In the genomic region with DNA sequence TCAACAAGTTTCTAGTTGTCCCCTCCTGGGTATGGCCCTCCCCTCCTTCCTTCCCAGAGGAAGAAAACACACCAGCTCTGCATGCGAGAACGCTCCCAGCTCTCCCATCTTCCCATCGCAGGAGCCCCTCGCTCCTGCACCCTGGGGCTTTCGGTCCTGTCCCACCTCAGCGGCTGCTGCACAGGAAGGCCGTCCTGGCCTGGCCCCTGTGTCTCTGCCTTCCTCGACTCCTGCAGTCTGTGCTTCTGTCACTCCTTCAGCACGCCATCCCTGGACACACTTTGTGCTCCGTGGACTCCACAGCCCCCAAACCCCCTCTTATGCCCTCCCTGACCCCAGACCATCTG, we compare ENCODE assay signal across 14 cellular contexts. TPM values are rescaled to one million over a fixed set of nuclear protein-coding genes. Genes with fewer than 3 reads are reported as not detected.
"Had no signal": no experiment of that assay in that cellular context is flagged by ENCODE, and none has a peak within 500 bp of the region (broad histone marks: within the 10 kb centered on the region; RNA-seq: fewer than 3 reads in every experiment).

No MANE protein-coding gene starts in this region.

- H3K4me3 Mint-ChIP-seq: activated B cell treated with CpG ODN at 0.5 μM for 24 hours; activated naive CD8-positive, alpha-beta T cell; naive B cell had no signal

- DNase-seq: activated B cell treated with CpG ODN at 0.5 μM for 24 hours; activated CD8-positive, alpha-beta memory T cell treated with anti-CD3 and anti-CD28 coated beads for 24 hours; left cardiac atrium; naive B cell; occipital lobe; stimulated activated CD4-positive, alpha-beta T cell treated with anti-CD3 and anti-CD28 coated beads, Interleukin-4, amount 100 ng/mL, for 1 hour; uterus had no signal

- H3K36me3 ChIP-seq: uterus had no signal

- H3K27ac ChIP-seq: psoas muscle, uterus had no signal

- H3K36me3 Mint-ChIP-seq: activated naive CD8-positive, alpha-beta T cell; brain; naive B cell had no signal

- H3K27me3 Mint-ChIP-seq: activated B cell treated with CpG ODN at 0.5 μM for 24 hours; activated CD4-positive, alpha-beta T cell treated with anti-CD3 and anti-CD28 coated beads, Interleukin-2, amount 10 ng/mL, durations not matched to agents 24 days and 14 days; activated naive CD8-positive, alpha-beta T cell had no signal

- ATAC-seq: psoas muscle had no signal

- H3K27ac Mint-ChIP-seq: activated B cell treated with CpG ODN at 0.5 μM for 24 hours; activated CD4-positive, alpha-beta T cell treated with anti-CD3 and anti-CD28 coated beads, Interleukin-2, amount 10 ng/mL, durations not matched to agents 24 days and 14 days; activated naive CD8-positive, alpha-beta T cell; naive B cell had no signal

- H3K4me3 ChIP-seq: psoas muscle, uterus had no signal

- H3K4me1 Mint-ChIP-seq: activated B cell treated with CpG ODN at 0.5 μM for 24 hours; activated CD4-positive, alpha-beta T cell treated with anti-CD3 and anti-CD28 coated beads, Interleukin-2, amount 10 ng/mL, durations not matched to agents 24 days and 14 days; brain; naive B cell had no signal

- H3K9me3 ChIP-seq: psoas muscle, uterus had no signal

- H3K9me3 Mint-ChIP-seq: activated B cell treated with CpG ODN at 0.5 μM for 24 hours; activated CD4-positive, alpha-beta T cell treated with anti-CD3 and anti-CD28 coated beads, Interleukin-2, amount 10 ng/mL, durations not matched to agents 24 days and 14 days had no signal

- H3K4me1 ChIP-seq: psoas muscle, uterus had no signal

- H3K27me3 ChIP-seq: uterus had no signal

RNA-seq across cellular contexts. Expression of gene KRTAP10-1, which starts 23.2 kb away (rescaled TPM):
- total RNA-seq: activated B cell treated with CpG ODN at 0.5 μM for 24 hours; activated CD4-positive, alpha-beta T cell treated with anti-CD3 and anti-CD28 coated beads, Interleukin-2, amount 10 ng/mL, durations not matched to agents 24 days and 14 days; dermis blood vessel endothelial cell; fibroblast of villous mesenchyme; left cardiac atrium; lung microvascular endothelial cell; occipital lobe; psoas muscle; uterus had no signal

RNA-seq across cellular contexts. Expression of gene KRTAP10-2, which starts 34.5 kb away (rescaled TPM):
- total RNA-seq: activated B cell treated with CpG ODN at 0.5 μM for 24 hours; activated CD4-positive, alpha-beta T cell treated with anti-CD3 and anti-CD28 coated beads, Interleukin-2, amount 10 ng/mL, durations not matched to agents 24 days and 14 days; dermis blood vessel endothelial cell; fibroblast of villous mesenchyme; left cardiac atrium; lung microvascular endothelial cell; occipital lobe; psoas muscle; uterus had no signal

RNA-seq across cellular contexts. Expression of gene KRTAP10-3, which starts 41.8 kb away (rescaled TPM):
- total RNA-seq: activated B cell treated with CpG ODN at 0.5 μM for 24 hours; activated CD4-positive, alpha-beta T cell treated with anti-CD3 and anti-CD28 coated beads, Interleukin-2, amount 10 ng/mL, durations not matched to agents 24 days and 14 days; dermis blood vessel endothelial cell; fibroblast of villous mesenchyme; left cardiac atrium; lung microvascular endothelial cell; occipital lobe; psoas muscle; uterus had no signal

RNA-seq across cellular contexts. Expression of gene KRTAP10-4, which starts 56.7 kb away (rescaled TPM):
- total RNA-seq: activated B cell treated with CpG ODN at 0.5 μM for 24 hours; activated CD4-positive, alpha-beta T cell treated with anti-CD3 and anti-CD28 coated beads, Interleukin-2, amount 10 ng/mL, durations not matched to agents 24 days and 14 days; dermis blood vessel endothelial cell; fibroblast of villous mesenchyme; left cardiac atrium; lung microvascular endothelial cell; occipital lobe; psoas muscle; uterus had no signal
